8 cellular contexts compared by ENCODE assay signal in genomic region chr5:43190755-43191603, GRCh38. TPM values are rescaled to one million over a fixed set of nuclear protein-coding genes. Genes with fewer than 3 reads are reported as not detected.
A peak's percentile ranks its signal among the peaks of the same experiment; 100 is the strongest.
DNase-seq lines count a peak whose midpoint lies in the region; ATAC-seq and FAIRE-seq lines count a peak whose summit lies in the region.

No MANE protein-coding gene starts in this region.

- H3K4me3 ChIP-seq in neuron (ENCODE audit: low read length) (peak overlapping the region; percentile 55), small intestine (ENCODE audit: low read depth in 1 of 2, low read length in 2 of 2) (no peak overlapping the region)

- H3K36me3 ChIP-seq in neuron (ENCODE audit: insufficient read depth, low read length), result no peaks in the 10 kb centered on the region
- no peaks in the 10 kb centered on the region for H3K36me3 ChIP-seq in small intestine (ENCODE audit: control insufficient read depth in 2 of 2, insufficient read depth in 2 of 2, low read length in 2 of 2)

- WGBS in small intestine, 3 donors, result 23 to 33% (median 24%) methylated on average over 10 of the region's 10 CpGs

- H3K4me1 ChIP-seq in neuron (ENCODE audit: insufficient read depth, low read length) (peaks cover 31% of the 10 kb centered on the region), small intestine (ENCODE audit: control insufficient read depth in 2 of 2, insufficient read depth in 1 of 2, low read depth in 1 of 2, low read length in 1 of 2) (peaks cover 0 to 4% of the 10 kb centered on the region in 2 donors)

- H3K4me3 Mint-ChIP-seq in effector memory CD8-positive, alpha-beta T cell, result peak overlapping the region; percentile 83 to 86

- H3K4me1 Mint-ChIP-seq in effector memory CD8-positive, alpha-beta T cell (ENCODE audit: low read depth in 2 of 2), result peaks cover 17 to 18% of the 10 kb centered on the region in 2 donors

- no peaks in the 10 kb centered on the region for H3K27me3 ChIP-seq in neuron (ENCODE audit: insufficient read depth, low read length)
- H3K27me3 ChIP-seq in small intestine (ENCODE audit: control insufficient read depth in 2 of 2, insufficient read depth in 2 of 2, low read length in 2 of 2), result peaks cover 0 to 4% of the 10 kb centered on the region in 2 donors

- H2AFZ ChIP-seq in neuron (ENCODE audit: low read depth, low read length), result peak overlapping the region; percentile 46

- DNase-seq in ELR (ENCODE audit: low read depth) (peak; percentile 39), NCI-H69 (lab: John Stamatoyannopoulos, UW) (peak; percentile 7), NCI-H2227 treated with DMSO at 0.1 percent for 48 hours (lab: John Stamatoyannopoulos, UW) (no peak), putamen (ENCODE audit: low spot score) (no peak), NCI-H1105 (lab: John Stamatoyannopoulos, UW) (no peak), small intestine (no peak)
- DNase-seq in effector memory CD8-positive, alpha-beta T cell, result no peak

- H3K9me3 ChIP-seq in neuron (ENCODE audit: low read length), result no peaks in the 10 kb centered on the region
- no peaks in the 10 kb centered on the region for H3K9me3 ChIP-seq in small intestine (ENCODE audit: control insufficient read depth, low read depth)

- no peak overlapping the region for H3K27ac ChIP-seq in small intestine (ENCODE audit: low read depth in 1 of 2, low read length in 1 of 2)

- no peaks in the 10 kb centered on the region for H3K9me3 Mint-ChIP-seq in effector memory CD8-positive, alpha-beta T cell

- H3K27ac Mint-ChIP-seq in effector memory CD8-positive, alpha-beta T cell, result no peak overlapping the region

- ATAC-seq in effector memory CD8-positive, alpha-beta T cell (replicated peaks), result no peak

- no peak for FAIRE-seq in small intestine (lab: Jason Lieb, UNC)

- H3K36me3 Mint-ChIP-seq in effector memory CD8-positive, alpha-beta T cell (ENCODE audit: insufficient read depth), result peaks cover 4% of the 10 kb centered on the region

- H3K27me3 Mint-ChIP-seq in effector memory CD8-positive, alpha-beta T cell, result peaks cover 9 to 20% of the 10 kb centered on the region in 2 donors

RNA-seq across cellular contexts. Expression of gene NIM1K, which starts 1.0 kb away (rescaled TPM):
- polyA plus RNA-seq in small intestine, result under 1 TPM in 1 of 3 donors, not detected in 2; 0.42 TPM

Comparison
In these comparisons a context has a peak if more than half of its experiments do, and no peak if none do; other contexts are left out.
1. DNase-seq: peak in ELR (single experiment) and NCI-H69 (single experiment); none in effector memory CD8-positive, alpha-beta T cell (0 of 3), NCI-H2227 treated with DMSO at 0.1 percent for 48 hours (single experiment), putamen (single experiment), NCI-H1105 (single experiment) and small intestine (single experiment).